Comparison of ENCODE assay signal across 8 cellular contexts in the genomic region with DNA sequence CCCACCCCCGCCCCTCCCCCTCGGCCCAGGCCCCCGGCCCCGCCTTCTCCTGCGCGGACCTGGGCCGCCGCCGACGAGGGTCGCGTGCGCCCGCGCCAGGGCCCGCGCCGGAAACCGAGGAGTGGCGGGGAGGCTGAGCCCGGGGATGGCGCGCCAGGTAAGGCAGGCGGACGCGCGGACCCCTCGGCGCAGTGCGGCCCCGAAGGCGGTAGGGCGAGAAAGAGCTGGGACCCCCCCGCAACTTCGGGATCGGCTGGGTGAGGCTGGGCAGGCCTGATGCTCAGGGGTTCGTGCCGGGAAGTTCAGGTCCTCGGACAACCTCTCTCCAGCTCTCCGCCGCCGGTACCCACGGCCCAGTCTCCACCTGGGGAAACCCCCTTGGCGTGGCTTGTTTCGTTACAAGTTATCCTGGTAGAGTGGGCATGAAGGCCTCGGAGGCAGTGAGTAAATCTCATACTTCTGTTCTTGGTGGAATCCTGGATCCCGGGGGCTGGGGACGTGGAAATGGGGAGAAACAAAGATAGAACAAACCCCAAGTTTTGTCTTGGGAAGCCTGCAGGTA. TPM values are rescaled to one million over a fixed set of nuclear protein-coding genes. Genes with fewer than 3 reads are reported as not detected.
DNase-seq lines count a peak whose midpoint lies in the region; ATAC-seq and TF ChIP-seq lines count a peak whose summit lies in the region.

No MANE protein-coding gene starts in this region.

- peaks cover 18 to 20% (median 20%) of the 10 kb centered on the region in 4 donors for H3K4me1 Mint-ChIP-seq in naive thymus-derived CD8-positive, alpha-beta T cell

- H3K9me3 ChIP-seq in RWPE2 (ENCODE audit: severe bottlenecking) (peaks cover 12% of the 10 kb centered on the region), upper lobe of left lung (peaks cover 4 to 14% (median 12%) of the 10 kb centered on the region in 4 donors)

- no peak for TF ChIP-seq EP300 in upper lobe of left lung (IDR thresholded peaks at IDR 0.05)

- CTCF ChIA-PET in HEK293T (lab: Yijun Ruan, JAX): interaction anchor here (1.4 to 2.6 kb wide), 2 partner anchors 52 to 90 kb away, joined by 4 to 17 read pairs; no protein-coding TSS in a partner anchor

- ATAC-seq in RWPE2 (ENCODE audit: low read depth): peak; percentile 39
- ATAC-seq in naive thymus-derived CD8-positive, alpha-beta T cell: peak; percentile 48
- ATAC-seq in upper lobe of left lung (ENCODE audit: low FRiP score in 2 of 2): peak in 1 of 2 donors; percentile 3

- peaks cover 14% of the 10 kb centered on the region for H3K4me1 ChIP-seq in RWPE2 (ENCODE audit: insufficient read depth, poor library complexity, severe bottlenecking)
- H3K4me1 ChIP-seq in upper lobe of left lung: peaks cover 12 to 25% (median 17%) of the 10 kb centered on the region in 4 donors

- H3K36me3 ChIP-seq in RWPE2 (ENCODE audit: low read depth) (no peaks in the 10 kb centered on the region; the same call in 1 of the 2 replicates), upper lobe of left lung (no peaks in the 10 kb centered on the region)

- peak overlapping the region; percentile 57 for H3K27ac ChIP-seq in RWPE2 (ENCODE audit: poor library complexity, severe bottlenecking)
- H3K27ac ChIP-seq in coronary artery: peak overlapping the region; percentile 48 to 80
- peak overlapping the region; percentile 35 to 83 (median 68) for H3K27ac ChIP-seq in upper lobe of left lung

- DNase-seq in G401 (ENCODE audit: low spot score): peak; percentile 31
- DNase-seq in HEK293T (ENCODE audit: extremely low spot score): no peak
- peak; percentile 54 for DNase-seq in RWPE2 (ENCODE audit: low spot score)
- peak; percentile 74 for DNase-seq in coronary artery (ENCODE audit: low spot score)
- DNase-seq in naive thymus-derived CD8-positive, alpha-beta T cell: peak in 4 of 10 donors; percentile 17 to 54 (median 40)
- peak in 1 of 2 donors; percentile 38 for DNase-seq in upper lobe of left lung
- no peak for DNase-seq in amniotic stem cell (lab: John Stamatoyannopoulos, UW)
- no peak for DNase-seq in kidney glomerular epithelial cell (lab: John Stamatoyannopoulos, UW)

- no peak for TF ChIP-seq CTCF in RWPE2 (IDR thresholded peaks at IDR 0.05; ENCODE audit: poor library complexity, severe bottlenecking)
- TF ChIP-seq CTCF in coronary artery (IDR thresholded peaks at IDR 0.05): no peak
- TF ChIP-seq CTCF in upper lobe of left lung (IDR thresholded peaks at IDR 0.05): no peak

- H3K4me3 Mint-ChIP-seq in naive thymus-derived CD8-positive, alpha-beta T cell: peak overlapping the region; percentile 77 to 91 (median 90)

- in situ Hi-C loops in G401 (cut with HindIII; ENCODE audit: low sequenced_read_pairs): no loop called here

- H3K27me3 ChIP-seq in RWPE2 (ENCODE audit: insufficient read depth, poor library complexity, severe bottlenecking) (no peaks in the 10 kb centered on the region), upper lobe of left lung (no peaks in the 10 kb centered on the region)

- H3K27ac Mint-ChIP-seq in naive thymus-derived CD8-positive, alpha-beta T cell: peak overlapping the region; percentile 74 to 94 (median 89)

- H3K36me3 Mint-ChIP-seq in naive thymus-derived CD8-positive, alpha-beta T cell: peaks cover 5 to 13% (median 7%) of the 10 kb centered on the region in 3 donors

- no peaks in the 10 kb centered on the region for H3K27me3 Mint-ChIP-seq in naive thymus-derived CD8-positive, alpha-beta T cell

- H3K4me3 ChIP-seq in RWPE2 (ENCODE audit: severe bottlenecking): peak overlapping the region; percentile 53
- peak overlapping the region; percentile 75 for H3K4me3 ChIP-seq in coronary artery
- peak overlapping the region; percentile 71 to 89 (median 80) for H3K4me3 ChIP-seq in upper lobe of left lung

- POLR2A ChIA-PET in HEK293T (lab: Yijun Ruan, JAX): interaction anchor here (0.6 to 2.2 kb wide), 6 partner anchors 10 to 91 kb away, joined by 3 to 8 read pairs (median 4); no protein-coding TSS in a partner anchor
- POLR2A ChIA-PET in naive thymus-derived CD8-positive, alpha-beta T cell (lab: Charles Lee): interaction anchor here (0.6 to 1.0 kb wide), 3 partner anchors 91 to 453 kb away, joined by 3 read pairs; partner anchors contain the start of genes ZNF777 and ZNF783

- 3 to 5% methylated on average over 19 to 38 of the region's 48 CpGs for WGBS in upper lobe of left lung, 2 donors

- TF ChIP-seq POLR2A in upper lobe of left lung (IDR thresholded peaks at IDR 0.05): peak in 1 of 4 donors; percentile 22

- H3K9me3 Mint-ChIP-seq in naive thymus-derived CD8-positive, alpha-beta T cell: peaks cover 9 to 20% (median 14%) of the 10 kb centered on the region in 9 donors

TF ChIP-seq in HEK293T, 16 proteins besides CTCF, POLR2A, EP300 and RAD21:
- no peak for TF ChIP-seq ARNT (IDR thresholded peaks at IDR 0.05)
- no peak for TF ChIP-seq L3MBTL2 (conservative IDR thresholded peaks at IDR 0.05)
- no peak for TF ChIP-seq BHLHE40 (IDR thresholded peaks at IDR 0.05; ENCODE audit: borderline replicate concordance)
- TF ChIP-seq NFRKB (IDR thresholded peaks at IDR 0.05): no peak
- TF ChIP-seq SUZ12 (IDR thresholded peaks at IDR 0.05): no peak
- no peak for TF ChIP-seq TARDBP (IDR thresholded peaks at IDR 0.05)
- no peak for TF ChIP-seq FOXA1 (IDR thresholded peaks at IDR 0.05)
- TF ChIP-seq FOXM1 (IDR thresholded peaks at IDR 0.05; ENCODE audit: borderline replicate concordance): 0 out of 2 replicates have a peak, but pooled peaks have one; percentile 38

RNA-seq across cellular contexts. Expression of gene ZNF467, which starts 58.4 kb away (rescaled TPM):
- 7.9 and 9.8 TPM in 2 replicates for total RNA-seq in G401 (2014; rRNA removed; shearing (Covaris generic))
- 1 to 10 TPM in 1 of 2 experiments, under 1 TPM in 1; 0.88 to 2.0 TPM for total RNA-seq in naive thymus-derived CD8-positive, alpha-beta T cell
- polyA plus RNA-seq in naive thymus-derived CD8-positive, alpha-beta T cell: 1 to 10 TPM; 2.4 to 4.8 (median 4.4) TPM
- 10 to 100 TPM in 5 of 6 donors, 1 to 10 TPM in 1; 8.2 to 41.2 (median 17.4) TPM for total RNA-seq in upper lobe of left lung

Comparison
In these comparisons a context has a peak if more than half of its experiments do, and no peak if none do; other contexts are left out.
1. DNase-seq: peak in G401 (single experiment), RWPE2 (single experiment) and coronary artery (single experiment); none in HEK293T (single experiment), amniotic stem cell (single experiment) and kidney glomerular epithelial cell (single experiment).
2. Peak in every context shown above with its lines, with median percentiles within 50 percentile points of each other: H3K27ac ChIP-seq and H3K4me3 ChIP-seq.